25 cellular contexts compared by ENCODE assay signal in genomic region chr2:216850665-216851327, GRCh38. TPM values are rescaled to one million over a fixed set of nuclear protein-coding genes. Genes with fewer than 3 reads are reported as not detected.
DNase-seq lines count a peak whose midpoint lies in the region; ATAC-seq and TF ChIP-seq lines count a peak whose summit lies in the region.
"Had no signal": no experiment of that assay in that cellular context is flagged by ENCODE, and none has a peak within 500 bp of the region (broad histone marks: within the 10 kb centered on the region; RNA-seq: fewer than 3 reads in every experiment).

No MANE protein-coding gene starts in this region.

- DNase-seq in left ventricle myocardium inferior (no peak), left ventricle myocardium superior (no peak), tibial nerve (ENCODE audit: low spot score in 2 of 2) (no peak), NAMALWA (ENCODE audit: low spot score) (no peak)
- no peak for DNase-seq in activated naive CD8-positive, alpha-beta T cell treated with anti-CD3 and anti-CD28 coated beads, Interleukin-2, amount 10 ng/mL, durations not matched to agents 7 days and 5 days
- DNase-seq in naive thymus-derived CD4-positive, alpha-beta T cell = peak in 7 of 9 donors; percentile 25 to 60 (median 38)
- DNase-seq in activated CD4-positive, CD25-positive, alpha-beta regulatory T cell (lab: John Stamatoyannopoulos, UW) = no peak
- DNase-seq: amniotic stem cell, dermis blood vessel endothelial cell, H9, T1000, tibial artery had no signal

- no peak overlapping the region for H3K4me3 Mint-ChIP-seq in activated naive CD8-positive, alpha-beta T cell treated with anti-CD3 and anti-CD28 coated beads, Interleukin-2, amount 10 ng/mL, durations not matched to agents 7 days and 5 days
- peak overlapping the region in 5 of 10 donors; percentile 29 to 63 (median 44) for H3K4me3 Mint-ChIP-seq in naive thymus-derived CD4-positive, alpha-beta T cell
- H3K4me3 Mint-ChIP-seq: CD14-positive monocyte, H9, memory B cell had no signal

- peaks cover 25% of the 10 kb centered on the region for H3K27me3 Mint-ChIP-seq in activated naive CD8-positive, alpha-beta T cell treated with anti-CD3 and anti-CD28 coated beads, Interleukin-2, amount 10 ng/mL, durations not matched to agents 7 days and 5 days
- peaks cover 0 to 14% (median 0%) of the 10 kb centered on the region in 5 donors for H3K27me3 Mint-ChIP-seq in naive thymus-derived CD4-positive, alpha-beta T cell

- CTCF ChIA-PET in naive thymus-derived CD4-positive, alpha-beta T cell (lab: Charles Lee) = no interaction called here

- intact Hi-C loops in left ventricle myocardium inferior (cut with micrococcal nuclease) (no loop called here), left ventricle myocardium superior (cut with micrococcal nuclease) (no loop called here)
- intact Hi-C loops in naive thymus-derived CD4-positive, alpha-beta T cell (cut with micrococcal nuclease) = no loop called here

- ATAC-seq in left ventricle myocardium superior (no peak), GM19023 (IDR thresholded peaks at IDR 0.05; ENCODE audit: unreplicated experiment) (no peak)
- peak; percentile 68 for ATAC-seq in activated naive CD8-positive, alpha-beta T cell treated with anti-CD3 and anti-CD28 coated beads, Interleukin-2, amount 10 ng/mL, durations not matched to agents 7 days and 5 days (ENCODE audit: low read depth)
- peak; percentile 75 for ATAC-seq in naive thymus-derived CD4-positive, alpha-beta T cell

- H3K27ac ChIP-seq in left ventricle myocardium inferior (replicated peaks) (peak overlapping the region; percentile 46), tibial nerve (peak overlapping the region in 3 of 4 donors; percentile 57 to 92 (median 74))
- H3K27ac ChIP-seq in naive thymus-derived CD4-positive, alpha-beta T cell (ENCODE audit: low read depth, low read length) = peak overlapping the region; percentile 48
- H3K27ac ChIP-seq: cardiac muscle cell, KMS-11, skin epidermis, tibial artery had no signal

- 37 to 53% methylated on average over 6 of the region's 6 CpGs for WGBS in tibial nerve, 2 donors

- no peaks in the 10 kb centered on the region for H3K36me3 ChIP-seq in left ventricle myocardium inferior
- H3K36me3 ChIP-seq in naive thymus-derived CD4-positive, alpha-beta T cell (ENCODE audit: control insufficient read depth in 2 of 3, insufficient read depth in 3 of 3, low read length in 3 of 3) = no peaks in the 10 kb centered on the region
- H3K36me3 ChIP-seq in tibial nerve = no peaks in the 10 kb centered on the region
- H3K36me3 ChIP-seq: cardiac muscle cell, tibial artery had no signal

- H3K27ac Mint-ChIP-seq in activated naive CD8-positive, alpha-beta T cell treated with anti-CD3 and anti-CD28 coated beads, Interleukin-2, amount 10 ng/mL, durations not matched to agents 7 days and 5 days = peak overlapping the region; percentile 62
- H3K27ac Mint-ChIP-seq in naive thymus-derived CD4-positive, alpha-beta T cell = peak overlapping the region in 5 of 9 donors; percentile 19 to 73 (median 71)
- H3K27ac Mint-ChIP-seq: H9, memory B cell had no signal

- H3K4me1 ChIP-seq in left ventricle myocardium inferior (peaks cover 28% of the 10 kb centered on the region), tibial nerve (peaks cover 0 to 44% (median 21%) of the 10 kb centered on the region in 4 donors)
- H3K4me1 ChIP-seq in naive thymus-derived CD4-positive, alpha-beta T cell (ENCODE audit: control insufficient read depth in 2 of 2, insufficient read depth in 2 of 2, low read length in 2 of 2) = peaks cover 0 to 6% of the 10 kb centered on the region in 2 donors

- no peaks in the 10 kb centered on the region for H3K9me3 ChIP-seq in left ventricle myocardium inferior (replicated peaks)
- H3K9me3 ChIP-seq in naive thymus-derived CD4-positive, alpha-beta T cell (ENCODE audit: control insufficient read depth in 2 of 3, low read length in 3 of 3) = no peaks in the 10 kb centered on the region
- no peaks in the 10 kb centered on the region for H3K9me3 ChIP-seq in tibial nerve
- H3K9me3 ChIP-seq: tibial artery had no signal

- peaks cover 7% of the 10 kb centered on the region for H3K4me1 Mint-ChIP-seq in activated naive CD8-positive, alpha-beta T cell treated with anti-CD3 and anti-CD28 coated beads, Interleukin-2, amount 10 ng/mL, durations not matched to agents 7 days and 5 days
- H3K4me1 Mint-ChIP-seq in naive thymus-derived CD4-positive, alpha-beta T cell = peaks cover 2 to 26% (median 12%) of the 10 kb centered on the region in 7 donors
- H3K4me1 Mint-ChIP-seq: CD14-positive monocyte, memory B cell had no signal

- H3K36me3 Mint-ChIP-seq in activated naive CD8-positive, alpha-beta T cell treated with anti-CD3 and anti-CD28 coated beads, Interleukin-2, amount 10 ng/mL, durations not matched to agents 7 days and 5 days = peaks cover 3% of the 10 kb centered on the region
- H3K36me3 Mint-ChIP-seq in naive thymus-derived CD4-positive, alpha-beta T cell = peaks cover 0 to 2% (median 0%) of the 10 kb centered on the region in 5 donors
- H3K36me3 Mint-ChIP-seq: CD14-positive monocyte, memory B cell had no signal

- TF ChIP-seq POLR2A in tibial nerve (IDR thresholded peaks at IDR 0.05) = no peak

- no peaks in the 10 kb centered on the region for H3K9me3 Mint-ChIP-seq in activated naive CD8-positive, alpha-beta T cell treated with anti-CD3 and anti-CD28 coated beads, Interleukin-2, amount 10 ng/mL, durations not matched to agents 7 days and 5 days
- H3K9me3 Mint-ChIP-seq in naive thymus-derived CD4-positive, alpha-beta T cell = no peaks in the 10 kb centered on the region
- H3K9me3 Mint-ChIP-seq: H9, memory B cell had no signal

- H3K4me3 ChIP-seq in left ventricle myocardium inferior (no peak overlapping the region), tibial nerve (no peak overlapping the region)
- no peak overlapping the region for H3K4me3 ChIP-seq in naive thymus-derived CD4-positive, alpha-beta T cell (ENCODE audit: low read length)
- H3K4me3 ChIP-seq: cardiac muscle cell, skin epidermis, tibial artery had no signal

- TF ChIP-seq CTCF in left ventricle myocardium inferior (IDR thresholded peaks at IDR 0.05; ENCODE audit: borderline replicate concordance) = no peak
- no peak for TF ChIP-seq CTCF in tibial nerve (IDR thresholded peaks at IDR 0.05)

- POLR2A ChIA-PET in activated naive CD8-positive, alpha-beta T cell treated with anti-CD3 and anti-CD28 coated beads, Interleukin-2, amount 10 ng/mL, durations not matched to agents 7 days and 5 days (lab: Charles Lee) = interaction anchor here (0.8 kb wide), 1 partner anchor 16 kb away, joined by 3 read pairs; no protein-coding TSS in a partner anchor
- POLR2A ChIA-PET in naive thymus-derived CD4-positive, alpha-beta T cell (lab: Charles Lee) = interaction anchor here (0.6 kb wide), 1 partner anchor 407 kb away, joined by 3 read pairs; no protein-coding TSS in a partner anchor

- no peaks in the 10 kb centered on the region for H3K27me3 ChIP-seq in left ventricle myocardium inferior (ENCODE audit: low read depth)
- no peaks in the 10 kb centered on the region for H3K27me3 ChIP-seq in naive thymus-derived CD4-positive, alpha-beta T cell (ENCODE audit: control insufficient read depth in 2 of 2, insufficient read depth in 2 of 2, low read length in 2 of 2)
- H3K27me3 ChIP-seq in tibial nerve = no peaks in the 10 kb centered on the region
- H3K27me3 ChIP-seq: cardiac muscle cell, tibial artery had no signal

- no peak for TF ChIP-seq EP300 in tibial nerve (IDR thresholded peaks at IDR 0.05)

RNA-seq across cellular contexts. Expression of gene TNP1, which starts 9.1 kb away (rescaled TPM):
- total RNA-seq in left ventricle myocardium inferior = not detected
- not detected for total RNA-seq in left ventricle myocardium superior
- total RNA-seq in activated naive CD8-positive, alpha-beta T cell treated with anti-CD3 and anti-CD28 coated beads, Interleukin-2, amount 10 ng/mL, durations not matched to agents 7 days and 5 days = not detected
- total RNA-seq in naive thymus-derived CD4-positive, alpha-beta T cell = not detected
- not detected for polyA plus RNA-seq in naive thymus-derived CD4-positive, alpha-beta T cell
- total RNA-seq in tibial nerve = not detected
- total RNA-seq: activated CD8-positive, alpha-beta memory T cell treated with anti-CD3 and anti-CD28 coated beads for 36 hours; cardiac muscle cell; dermis blood vessel endothelial cell; endothelial cell of umbilical vein; H9; HT1080; NCI-H460; occipital lobe; pulmonary artery endothelial cell; Right ventricle myocardium inferior had no signal
- polyA plus RNA-seq: cardiac muscle cell, CD14-positive monocyte, endothelial cell of umbilical vein had no signal

Comparison
In these comparisons a context has a peak if more than half of its experiments do, and no peak if none do; other contexts are left out.
1. DNase-seq: peak in naive thymus-derived CD4-positive, alpha-beta T cell (7 of 9); none in left ventricle myocardium inferior (single experiment), left ventricle myocardium superior (single experiment), activated naive CD8-positive, alpha-beta T cell treated with anti-CD3 and anti-CD28 coated beads, Interleukin-2, amount 10 ng/mL, durations not matched to agents 7 days and 5 days (single experiment), tibial nerve (0 of 2), activated CD4-positive, CD25-positive, alpha-beta regulatory T cell (0 of 4) and NAMALWA (single experiment).
2. ATAC-seq: peak in activated naive CD8-positive, alpha-beta T cell treated with anti-CD3 and anti-CD28 coated beads, Interleukin-2, amount 10 ng/mL, durations not matched to agents 7 days and 5 days (single experiment) and naive thymus-derived CD4-positive, alpha-beta T cell (single experiment); none in left ventricle myocardium superior (single experiment) and GM19023 (single experiment).
3. Peak in every context shown above with its lines, with median percentiles within 50 percentile points of each other: H3K27ac ChIP-seq.